Comparison of ENCODE assay signal across 30 cellular contexts in the genomic region with DNA sequence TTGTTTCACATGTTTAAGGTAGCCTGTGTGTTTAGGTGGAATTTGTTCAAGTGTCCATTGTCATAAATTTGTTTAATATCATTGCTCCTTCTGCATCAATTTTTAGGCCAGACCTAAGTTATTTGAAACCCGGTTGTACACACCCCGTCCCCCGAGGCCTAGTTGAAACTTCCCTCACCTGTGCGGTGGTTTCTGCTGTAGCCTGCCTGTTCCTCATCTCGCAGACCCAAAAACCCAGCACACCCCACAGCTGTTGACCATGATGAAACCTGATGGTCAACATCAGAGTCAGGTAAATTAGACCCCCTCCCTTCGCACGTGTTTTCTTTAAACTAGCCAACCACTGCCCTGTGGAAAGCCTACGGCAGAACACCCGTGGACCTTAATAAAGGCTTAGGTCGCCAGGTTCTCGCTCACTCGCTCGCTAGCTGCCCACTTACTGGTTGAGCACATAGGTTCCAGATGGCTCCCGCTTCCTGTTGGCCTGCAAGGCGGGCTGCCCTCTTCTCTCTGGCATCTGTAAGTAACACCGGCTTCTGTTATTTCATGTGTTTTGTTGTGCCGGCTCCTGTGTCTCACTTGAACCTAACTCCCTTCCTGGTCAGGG.
"Had no signal": no experiment of that assay in that cellular context is flagged by ENCODE, and none has a peak within 500 bp of the region (broad histone marks: within the 10 kb centered on the region; RNA-seq: fewer than 3 reads in every experiment).

No MANE protein-coding gene starts in this region.

- H3K27me3 Mint-ChIP-seq: activated T-helper 17 cell treated with anti-CD3 and anti-CD28 coated beads, Interleukin-2, amount 50 U/mL, for 72 hours had no signal

- H3K9me3 ChIP-seq: heart left ventricle, testis had no signal

- H3K4me1 Mint-ChIP-seq: activated CD4-positive, alpha-beta T cell treated with anti-CD3 and anti-CD28 coated beads, Interleukin-2, amount 10 ng/mL, durations not matched to agents 24 days and 14 days; activated naive CD8-positive, alpha-beta T cell treated with anti-CD3 and anti-CD28 coated beads, Interleukin-2, amount 50 U/mL, for 24 hours; activated T-helper 17 cell treated with anti-CD3 and anti-CD28 coated beads, Interleukin-2, amount 50 U/mL, for 72 hours; immature natural killer cell; nephron had no signal

- H3K4me3 ChIP-seq: heart left ventricle, testis had no signal

- H3K4me1 ChIP-seq: heart left ventricle, testis had no signal

- H3K36me3 ChIP-seq: heart left ventricle, WERI-Rb-1 had no signal

- H3K27ac Mint-ChIP-seq: activated CD4-positive, alpha-beta memory T cell treated with anti-CD3 and anti-CD28 coated beads for 36 hours; activated CD4-positive, alpha-beta T cell treated with anti-CD3 and anti-CD28 coated beads, Interleukin-2, amount 10 ng/mL, durations not matched to agents 24 days and 14 days; activated naive CD8-positive, alpha-beta T cell treated with anti-CD3 and anti-CD28 coated beads, Interleukin-2, amount 50 U/mL, for 24 hours; activated T-helper 17 cell treated with anti-CD3 and anti-CD28 coated beads, Interleukin-2, amount 50 U/mL, for 72 hours; endodermal cell; immature natural killer cell; nephron; T-helper 1 cell treated with Interleukin-12 subunit alpha and Interleukin-12 subunit beta and Interleukin-4 antibody, amounts not matched to agents 30 μg/mL and 1 μg/mL, for 36 hours had no signal

- H3K27ac ChIP-seq: heart left ventricle, testis, WERI-Rb-1 had no signal

- DNase-seq: activated CD4-positive, alpha-beta memory T cell treated with anti-CD3 and anti-CD28 coated beads for 36 hours; activated CD4-positive, alpha-beta T cell treated with anti-CD3 and anti-CD28 coated beads, Interleukin-2, amount 10 ng/mL, durations not matched to agents 24 days and 14 days; activated CD4-positive, CD25-positive, alpha-beta regulatory T cell treated with anti-CD3 and anti-CD28 coated beads, Interleukin-2, amount 50 U/mL, for 72 hours; activated gamma-delta T cell treated with Interleukin-2 at 50 U/mL for 16 hours; activated naive CD4-positive, alpha-beta T cell treated with anti-CD3 and anti-CD28 coated beads, Interleukin-2, amount 50 U/mL, for 16 hours; activated naive CD8-positive, alpha-beta T cell treated with anti-CD3 and anti-CD28 coated beads, Interleukin-2, amount 50 U/mL, for 24 hours; activated T-cell treated with anti-CD3 and anti-CD28 coated beads, Interleukin-2, amount 50 U/mL, for 4 hours; amygdala; caudate nucleus; endodermal cell; foreskin fibroblast; heart left ventricle; hypothalamus; immature natural killer cell; kidney; left colon; mesenchymal stem cell; posterior cingulate gyrus; right cardiac atrium; stimulated activated CD4-positive, alpha-beta T cell treated with anti-CD3 and anti-CD28 coated beads, Interleukin-15, amount 100 ng/mL, for 24 hours; stimulated activated CD4-positive, alpha-beta T cell treated with anti-CD3 and anti-CD28 coated beads, Interleukin-2, amount 100 ng/mL, for 24 hours; stimulated activated naive CD8-positive, alpha-beta T cell treated with anti-CD3 and anti-CD28 coated beads, Interleukin-15, Interleukin-2, amounts not matched to agents 100 U/mL and 50 U/mL, for 24 hours; T1000; testis; trophoblast cell; WERI-Rb-1 had no signal

- H3K36me3 Mint-ChIP-seq: activated CD4-positive, alpha-beta memory T cell treated with anti-CD3 and anti-CD28 coated beads for 36 hours; immature natural killer cell had no signal

- ATAC-seq: activated naive CD8-positive, alpha-beta T cell treated with anti-CD3 and anti-CD28 coated beads, Interleukin-2, amount 50 U/mL, for 24 hours; activated T-cell treated with anti-CD3 and anti-CD28 coated beads, Interleukin-2, amount 50 U/mL, for 4 hours; activated T-helper 17 cell treated with anti-CD3 and anti-CD28 coated beads, Interleukin-2, amount 50 U/mL, for 72 hours; esophagus mucosa; heart left ventricle; left colon; right cardiac atrium; stimulated activated naive CD8-positive, alpha-beta T cell treated with anti-CD3 and anti-CD28 coated beads, Interleukin-15, Interleukin-2, amounts not matched to agents 100 U/mL and 50 U/mL, for 24 hours had no signal

- H3K4me3 Mint-ChIP-seq: activated CD4-positive, alpha-beta memory T cell treated with anti-CD3 and anti-CD28 coated beads for 36 hours; activated CD4-positive, alpha-beta T cell treated with anti-CD3 and anti-CD28 coated beads, Interleukin-2, amount 10 ng/mL, durations not matched to agents 24 days and 14 days; activated naive CD8-positive, alpha-beta T cell treated with anti-CD3 and anti-CD28 coated beads, Interleukin-2, amount 50 U/mL, for 24 hours; activated T-cell treated with anti-CD3 and anti-CD28 coated beads, Interleukin-2, amount 50 U/mL, for 4 hours; activated T-helper 17 cell treated with anti-CD3 and anti-CD28 coated beads, Interleukin-2, amount 50 U/mL, for 72 hours; endodermal cell; immature natural killer cell; nephron; T-helper 1 cell treated with Interleukin-12 subunit alpha and Interleukin-12 subunit beta and Interleukin-4 antibody, amounts not matched to agents 30 μg/mL and 1 μg/mL, for 36 hours had no signal

- H3K27me3 ChIP-seq: heart left ventricle, testis had no signal

- H3K9me3 Mint-ChIP-seq: activated CD4-positive, alpha-beta memory T cell treated with anti-CD3 and anti-CD28 coated beads for 36 hours; activated CD4-positive, alpha-beta T cell treated with anti-CD3 and anti-CD28 coated beads, Interleukin-2, amount 10 ng/mL, durations not matched to agents 24 days and 14 days; activated naive CD8-positive, alpha-beta T cell treated with anti-CD3 and anti-CD28 coated beads, Interleukin-2, amount 50 U/mL, for 24 hours; activated T-cell treated with anti-CD3 and anti-CD28 coated beads, Interleukin-2, amount 50 U/mL, for 4 hours; activated T-helper 17 cell treated with anti-CD3 and anti-CD28 coated beads, Interleukin-2, amount 50 U/mL, for 72 hours; immature natural killer cell; nephron; T-helper 1 cell treated with Interleukin-12 subunit alpha and Interleukin-12 subunit beta and Interleukin-4 antibody, amounts not matched to agents 30 μg/mL and 1 μg/mL, for 36 hours had no signal
